13 cellular contexts compared by ENCODE assay signal in genomic region chr12:121813951-121814350, GRCh38. TPM values are rescaled to one million over a fixed set of nuclear protein-coding genes. Genes with fewer than 3 reads are reported as not detected.
DNase-seq lines count a peak whose midpoint lies in the region; ATAC-seq and TF ChIP-seq lines count a peak whose summit lies in the region.
"Had no signal": no experiment of that assay in that cellular context is flagged by ENCODE, and none has a peak within 500 bp of the region (broad histone marks: within the 10 kb centered on the region; RNA-seq: fewer than 3 reads in every experiment).

No MANE protein-coding gene starts in this region.

- H3K27me3 Mint-ChIP-seq in activated T-cell treated with anti-CD3 and anti-CD28 coated beads, Interleukin-2, amount 50 U/mL, for 72 hours (ENCODE audit: low read depth): no peaks in the 10 kb centered on the region
- H3K27me3 Mint-ChIP-seq in Calu3 (ENCODE audit: unreplicated experiment): no peaks in the 10 kb centered on the region
- H3K27me3 Mint-ChIP-seq in activated T-helper 1 cell treated with anti-CD3 and anti-CD28 coated beads, Interleukin-12 subunit alpha, Interleukin-12 subunit beta, Interleukin-2, Interleukin-4 antibody, amounts not matched to agents 30 ng/mL and 10 ng/mL and 1 ng/mL, durations not matched to agents 14 hours and 24 hours and 36 hours (ENCODE audit: insufficient read depth): no peaks in the 10 kb centered on the region
- no peaks in the 10 kb centered on the region for H3K27me3 Mint-ChIP-seq in naive thymus-derived CD8-positive, alpha-beta T cell
- H3K27me3 Mint-ChIP-seq: IgD-negative memory B cell; stimulated activated naive CD8-positive, alpha-beta T cell treated with anti-CD3 and anti-CD28 coated beads, Interleukin-15, Interleukin-2, amounts not matched to agents 100 ng/mL and 50 ng/mL, for 24 hours had no signal

- CTCF ChIA-PET in Calu3 (lab: Charles Lee): no interaction called here

- peaks cover 3 to 10% of the 10 kb centered on the region in 2 donors for H3K36me3 Mint-ChIP-seq in activated T-cell treated with anti-CD3 and anti-CD28 coated beads, Interleukin-2, amount 50 U/mL, for 72 hours (ENCODE audit: insufficient read depth in 2 of 2)
- peaks cover 80% of the 10 kb centered on the region for H3K36me3 Mint-ChIP-seq in Calu3 (ENCODE audit: insufficient read depth, unreplicated experiment)
- H3K36me3 Mint-ChIP-seq in activated T-helper 1 cell treated with anti-CD3 and anti-CD28 coated beads, Interleukin-12 subunit alpha, Interleukin-12 subunit beta, Interleukin-2, Interleukin-4 antibody, amounts not matched to agents 30 ng/mL and 10 ng/mL and 1 ng/mL, durations not matched to agents 14 hours and 24 hours and 36 hours (ENCODE audit: low read depth): peaks cover 34% of the 10 kb centered on the region
- peaks cover 5 to 68% (median 19%) of the 10 kb centered on the region in 3 donors for H3K36me3 Mint-ChIP-seq in naive thymus-derived CD8-positive, alpha-beta T cell

- POLR2A ChIA-PET in naive thymus-derived CD8-positive, alpha-beta T cell (lab: Charles Lee): interaction anchor here (0.6 to 37.3 kb wide), 3 partner anchors 13 to 116 kb away, joined by 3 to 2517 read pairs (median 27); partner anchors contain the start of genes RHOF and SETD1B

- peak overlapping the region; percentile 79 to 91 for H3K4me3 Mint-ChIP-seq in activated T-cell treated with anti-CD3 and anti-CD28 coated beads, Interleukin-2, amount 50 U/mL, for 72 hours
- H3K4me3 Mint-ChIP-seq in Calu3 (ENCODE audit: low read depth, unreplicated experiment): peak overlapping the region; percentile 94
- H3K4me3 Mint-ChIP-seq in activated T-helper 1 cell treated with anti-CD3 and anti-CD28 coated beads, Interleukin-12 subunit alpha, Interleukin-12 subunit beta, Interleukin-2, Interleukin-4 antibody, amounts not matched to agents 30 ng/mL and 10 ng/mL and 1 ng/mL, durations not matched to agents 14 hours and 24 hours and 36 hours: peak overlapping the region; percentile 65
- peak overlapping the region in 7 of 10 donors; percentile 36 to 94 (median 83) for H3K4me3 Mint-ChIP-seq in naive thymus-derived CD8-positive, alpha-beta T cell

- TF ChIP-seq CTCF in Calu3 (IDR thresholded peaks at IDR 0.05; ENCODE audit: unreplicated experiment): no peak

- no peaks in the 10 kb centered on the region for H3K9me3 Mint-ChIP-seq in activated T-cell treated with anti-CD3 and anti-CD28 coated beads, Interleukin-2, amount 50 U/mL, for 72 hours
- H3K9me3 Mint-ChIP-seq in Calu3 (ENCODE audit: low read depth, unreplicated experiment): no peaks in the 10 kb centered on the region
- no peaks in the 10 kb centered on the region for H3K9me3 Mint-ChIP-seq in activated T-helper 1 cell treated with anti-CD3 and anti-CD28 coated beads, Interleukin-12 subunit alpha, Interleukin-12 subunit beta, Interleukin-2, Interleukin-4 antibody, amounts not matched to agents 30 ng/mL and 10 ng/mL and 1 ng/mL, durations not matched to agents 14 hours and 24 hours and 36 hours
- H3K9me3 Mint-ChIP-seq in naive thymus-derived CD8-positive, alpha-beta T cell: no peaks in the 10 kb centered on the region
- H3K9me3 Mint-ChIP-seq: IgD-negative memory B cell; stimulated activated naive CD8-positive, alpha-beta T cell treated with anti-CD3 and anti-CD28 coated beads, Interleukin-15, Interleukin-2, amounts not matched to agents 100 ng/mL and 50 ng/mL, for 24 hours had no signal

- DNase-seq in activated T-cell treated with anti-CD3 and anti-CD28 coated beads, Interleukin-2, amount 50 U/mL, for 72 hours: no peak
- DNase-seq in activated T-cell treated with anti-CD3 and anti-CD28 coated beads, Interleukin-2, amount 50 U/mL, for 48 hours: no peak
- DNase-seq in Calu3 (no peak), activated gamma-delta T cell (lab: John Stamatoyannopoulos, UW) (no peak), NCI-H1105 (lab: John Stamatoyannopoulos, UW) (no peak), NCI-H748 treated with DMSO at 0.1 percent for 48 hours (lab: John Stamatoyannopoulos, UW) (no peak)
- no peak for DNase-seq in activated T-helper 1 cell treated with anti-CD3 and anti-CD28 coated beads, Interleukin-12 subunit alpha, Interleukin-12 subunit beta, Interleukin-2, Interleukin-4 antibody, amounts not matched to agents 30 ng/mL and 10 ng/mL and 1 ng/mL, durations not matched to agents 14 hours and 24 hours and 36 hours (ENCODE audit: low spot score)
- DNase-seq in naive thymus-derived CD8-positive, alpha-beta T cell: peak in 1 of 10 donors; percentile 0
- DNase-seq: NCI-H187 treated with DMSO at 0.1 percent for 48 hours, NCI-H446 had no signal

- intact Hi-C loops in Calu3 (cut with micrococcal nuclease; ENCODE audit: unreplicated experiment): no loop called here
- intact Hi-C loops in activated T-helper 1 cell treated with anti-CD3 and anti-CD28 coated beads, Interleukin-12 subunit alpha, Interleukin-12 subunit beta, Interleukin-2, Interleukin-4 antibody, amounts not matched to agents 30 ng/mL and 10 ng/mL and 1 ng/mL, durations not matched to agents 14 hours and 24 hours and 36 hours (cut with micrococcal nuclease): no loop called here

- ATAC-seq in activated T-cell treated with anti-CD3 and anti-CD28 coated beads, Interleukin-2, amount 50 U/mL, for 72 hours (replicated peaks in 1 of 2): no peak
- no peak for ATAC-seq in naive thymus-derived CD8-positive, alpha-beta T cell

- peaks cover 45% of the 10 kb centered on the region for H3K4me1 Mint-ChIP-seq in activated T-cell treated with anti-CD3 and anti-CD28 coated beads, Interleukin-2, amount 50 U/mL, for 72 hours (ENCODE audit: low read depth)
- peaks cover 32% of the 10 kb centered on the region for H3K4me1 Mint-ChIP-seq in Calu3 (ENCODE audit: low read depth, unreplicated experiment)
- peaks cover 32% of the 10 kb centered on the region for H3K4me1 Mint-ChIP-seq in activated T-helper 1 cell treated with anti-CD3 and anti-CD28 coated beads, Interleukin-12 subunit alpha, Interleukin-12 subunit beta, Interleukin-2, Interleukin-4 antibody, amounts not matched to agents 30 ng/mL and 10 ng/mL and 1 ng/mL, durations not matched to agents 14 hours and 24 hours and 36 hours (ENCODE audit: low read depth)
- peaks cover 22 to 61% (median 44%) of the 10 kb centered on the region in 4 donors for H3K4me1 Mint-ChIP-seq in naive thymus-derived CD8-positive, alpha-beta T cell

- BruUV-seq in Calu3 (replicated peaks; lab: Mats Ljungman, UMichigan): no TSS peak

- no peak overlapping the region for H3K27ac Mint-ChIP-seq in activated T-cell treated with anti-CD3 and anti-CD28 coated beads, Interleukin-2, amount 50 U/mL, for 72 hours
- H3K27ac Mint-ChIP-seq in Calu3 (ENCODE audit: unreplicated experiment): peak overlapping the region; percentile 69
- H3K27ac Mint-ChIP-seq in activated T-helper 1 cell treated with anti-CD3 and anti-CD28 coated beads, Interleukin-12 subunit alpha, Interleukin-12 subunit beta, Interleukin-2, Interleukin-4 antibody, amounts not matched to agents 30 ng/mL and 10 ng/mL and 1 ng/mL, durations not matched to agents 14 hours and 24 hours and 36 hours: no peak overlapping the region
- H3K27ac Mint-ChIP-seq in naive thymus-derived CD8-positive, alpha-beta T cell: peak overlapping the region in 4 of 10 donors; percentile 48 to 94 (median 74)

RNA-seq across cellular contexts. Expression of gene SETD1B, which starts 10.1 kb away (rescaled TPM):
- 10 to 100 TPM; 20.3 to 21.2 TPM for total RNA-seq in activated T-cell treated with anti-CD3 and anti-CD28 coated beads, Interleukin-2, amount 50 U/mL, for 72 hours
- total RNA-seq in Calu3 (2022): 32.2 and 33.1 TPM in 2 replicates
- 32.0 and 33.0 TPM in 2 replicates for total RNA-seq in activated T-helper 1 cell treated with anti-CD3 and anti-CD28 coated beads, Interleukin-12 subunit alpha, Interleukin-12 subunit beta, Interleukin-2, Interleukin-4 antibody, amounts not matched to agents 30 ng/mL and 10 ng/mL and 1 ng/mL, durations not matched to agents 14 hours and 24 hours and 36 hours
- 10 to 100 TPM; 92.8 to 93.8 TPM for total RNA-seq in naive thymus-derived CD8-positive, alpha-beta T cell
- 1 to 10 TPM in 2 of 3 donors, under 1 TPM in 1; 0.98 to 3.7 (median 2.8) TPM for polyA plus RNA-seq in naive thymus-derived CD8-positive, alpha-beta T cell

RNA-seq across cellular contexts. Expression of gene RHOF, which starts 20.5 kb away (rescaled TPM):
- total RNA-seq in activated T-cell treated with anti-CD3 and anti-CD28 coated beads, Interleukin-2, amount 50 U/mL, for 72 hours: 100 to 1,000 TPM; 154 to 165 TPM
- 73.9 and 121 TPM in 2 replicates for total RNA-seq in Calu3 (2022)
- total RNA-seq in activated T-helper 1 cell treated with anti-CD3 and anti-CD28 coated beads, Interleukin-12 subunit alpha, Interleukin-12 subunit beta, Interleukin-2, Interleukin-4 antibody, amounts not matched to agents 30 ng/mL and 10 ng/mL and 1 ng/mL, durations not matched to agents 14 hours and 24 hours and 36 hours: 111 and 112 TPM in 2 replicates
- total RNA-seq in naive thymus-derived CD8-positive, alpha-beta T cell: 100 to 1,000 TPM; 176 to 178 TPM
- polyA plus RNA-seq in naive thymus-derived CD8-positive, alpha-beta T cell: 100 to 1,000 TPM in 1 of 3 donors, 10 to 100 TPM in 2; 79.9 to 101 (median 80.1) TPM

RNA-seq across cellular contexts. Expression of gene HPD, which starts 44.7 kb away (rescaled TPM):
- not detected for total RNA-seq in activated T-cell treated with anti-CD3 and anti-CD28 coated beads, Interleukin-2, amount 50 U/mL, for 72 hours
- total RNA-seq in Calu3 (2022): not detected in 2 replicates
- total RNA-seq in activated T-helper 1 cell treated with anti-CD3 and anti-CD28 coated beads, Interleukin-12 subunit alpha, Interleukin-12 subunit beta, Interleukin-2, Interleukin-4 antibody, amounts not matched to agents 30 ng/mL and 10 ng/mL and 1 ng/mL, durations not matched to agents 14 hours and 24 hours and 36 hours: not detected in 2 replicates
- total RNA-seq in naive thymus-derived CD8-positive, alpha-beta T cell: not detected
- not detected for polyA plus RNA-seq in naive thymus-derived CD8-positive, alpha-beta T cell
- total RNA-seq: frontal cortex had no signal
- polyA plus RNA-seq: IgD-negative memory B cell had no signal
